In genomic region chr5:111060169-111060568, GRCh38 we compare ENCODE assay signal across 34 cellular contexts. TPM values are rescaled to one million over a fixed set of nuclear protein-coding genes. Genes with fewer than 3 reads are reported as not detected.
"Had no signal": no experiment of that assay in that cellular context is flagged by ENCODE, and none has a peak within 500 bp of the region (broad histone marks: within the 10 kb centered on the region; RNA-seq: fewer than 3 reads in every experiment).

No MANE protein-coding gene starts in this region.

- ATAC-seq: activated naive CD4-positive, alpha-beta T cell treated with anti-CD3 and anti-CD28 coated beads, Interleukin-2, amount 50 U/mL, for 72 hours; activated naive CD8-positive, alpha-beta T cell treated with anti-CD3 and anti-CD28 coated beads, Interleukin-2, amount 50 U/mL, for 24 hours; activated T-cell treated with anti-CD3 and anti-CD28 coated beads, Interleukin-2, amount 50 U/mL, for 4 hours; activated T-cell treated with anti-CD3 and anti-CD28 coated beads, Interleukin-2, amount 50 U/mL, for 72 hours; activated T-helper 17 cell treated with anti-CD3 and anti-CD28 coated beads, Interleukin-2, amount 50 U/mL, for 72 hours; body of pancreas had no signal

- H3K9me3 ChIP-seq: adrenal gland, ascending aorta, body of pancreas, breast epithelium had no signal

- H3K36me3 ChIP-seq: adrenal gland, ascending aorta, brain microvascular endothelial cell, breast epithelium, cardiac muscle cell had no signal

- H3K27ac ChIP-seq: adrenal gland, ascending aorta, body of pancreas, brain microvascular endothelial cell, breast epithelium, cardiac muscle cell had no signal

- H3K4me3 ChIP-seq: adrenal gland, ascending aorta, body of pancreas, breast epithelium, cardiac muscle cell had no signal

- H3K4me1 ChIP-seq: adrenal gland, ascending aorta, body of pancreas, breast epithelium had no signal

- FAIRE-seq: astrocyte, bronchial epithelial cell had no signal

- H3K27me3 ChIP-seq: adrenal gland, ascending aorta, brain microvascular endothelial cell, breast epithelium, cardiac muscle cell had no signal

- DNase-seq: activated effector memory CD4-positive, alpha-beta T cell treated with anti-CD3 and anti-CD28 coated beads, Interleukin-2, amount 50 U/mL, for 16 hours; activated effector memory CD4-positive, alpha-beta T cell treated with Interleukin-2 at 50 U/mL for 16 hours; activated gamma-delta T cell; activated gamma-delta T cell treated with Interleukin-2 at 50 U/mL for 16 hours; activated naive CD4-positive, alpha-beta T cell; activated naive CD4-positive, alpha-beta T cell treated with anti-CD3 and anti-CD28 coated beads for 36 hours; activated naive CD4-positive, alpha-beta T cell treated with anti-CD3 and anti-CD28 coated beads, Interleukin-2, amount 10 ng/mL, durations not matched to agents 7 days and 5 days; activated naive CD4-positive, alpha-beta T cell treated with anti-CD3 and anti-CD28 coated beads, Interleukin-2, amount 50 U/mL, for 16 hours; activated naive CD4-positive, alpha-beta T cell treated with Interleukin-2 at 50 U/mL for 16 hours; activated naive CD8-positive, alpha-beta T cell treated with anti-CD3 and anti-CD28 coated beads for 36 hours; activated naive CD8-positive, alpha-beta T cell treated with anti-CD3 and anti-CD28 coated beads, Interleukin-2, amount 10 ng/mL, durations not matched to agents 7 days and 5 days; activated naive CD8-positive, alpha-beta T cell treated with anti-CD3 and anti-CD28 coated beads, Interleukin-2, amount 50 U/mL, for 24 hours; activated T-cell treated with anti-CD3 and anti-CD28 coated beads, Interleukin-2, amount 50 U/mL, for 24 hours; activated T-cell treated with anti-CD3 and anti-CD28 coated beads, Interleukin-2, amount 50 U/mL, for 4 hours; activated T-cell treated with anti-CD3 and anti-CD28 coated beads, Interleukin-2, amount 50 U/mL, for 48 hours; activated T-cell treated with anti-CD3 and anti-CD28 coated beads, Interleukin-2, amount 50 U/mL, for 72 hours; adrenal gland; amniotic stem cell; amygdala; anterior cingulate cortex; aorta; body of pancreas; brain microvascular endothelial cell; caudate nucleus; central memory CD4-positive, alpha-beta T cell; cerebellar nuclear complex had no signal

RNA-seq across cellular contexts. Expression of gene TSLP, which starts 11.3 kb away (rescaled TPM):
- total RNA-seq: ascending aorta, cerebellum had no signal
